ENCODE assay signal across 8 cellular contexts in the genomic region with DNA sequence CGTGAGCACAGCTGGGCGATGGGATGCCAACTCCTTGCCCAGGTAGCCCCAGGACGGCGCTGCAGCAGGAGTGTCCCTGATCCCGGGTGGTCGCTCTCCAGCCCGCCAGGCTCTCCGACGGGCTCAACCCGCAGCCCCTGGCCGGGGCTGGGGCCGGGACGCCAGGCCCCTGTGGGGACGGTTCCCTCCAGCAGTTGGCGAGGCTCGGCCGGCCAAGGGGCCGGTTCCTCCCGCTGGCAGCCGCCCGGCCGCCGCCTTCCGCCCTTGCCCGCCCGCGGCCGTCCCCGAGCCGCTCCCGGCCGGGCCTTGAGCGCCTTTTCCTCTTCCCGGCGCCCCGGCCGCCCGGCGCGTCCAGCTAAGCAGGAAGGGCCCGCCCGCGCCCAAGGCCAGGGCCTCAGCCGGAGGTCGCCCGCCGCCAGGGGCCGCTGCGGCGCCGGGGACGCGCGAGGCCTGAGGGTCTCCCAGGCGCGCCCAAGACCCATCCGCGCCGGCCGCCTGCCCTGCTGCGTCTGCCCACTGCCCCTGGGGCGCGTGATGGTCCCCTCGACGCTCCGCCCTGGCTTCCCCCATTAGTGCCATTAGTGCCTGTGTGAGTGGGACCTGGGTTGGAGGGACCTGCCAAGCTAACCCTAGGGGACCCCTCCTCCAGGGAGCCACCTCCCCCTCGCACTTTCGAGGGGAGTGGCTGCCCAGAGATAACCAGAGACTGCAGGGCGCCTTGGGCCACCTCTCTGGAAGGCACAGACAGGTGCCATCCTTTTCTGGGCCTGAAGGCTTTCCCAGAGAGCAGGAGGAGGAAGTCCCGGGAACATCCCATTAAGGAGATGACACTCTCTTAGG.
DNase-seq lines count a peak whose midpoint lies in the region; ATAC-seq and TF ChIP-seq lines count a peak whose summit lies in the region.

No MANE protein-coding gene starts in this region.

- DNase-seq in right cardiac atrium (peak; percentile 62 to 87 (median 80)), mesenteric fat pad (ENCODE audit: low spot score) (no peak)
- peak; percentile 53 for DNase-seq in stimulated activated CD4-positive, alpha-beta T cell treated with anti-CD3 and anti-CD28 coated beads, Interleukin-15, amount 100 ng/mL, for 24 hours

- H3K27me3 ChIP-seq in HUES6 (ENCODE audit: control insufficient read depth, insufficient read depth, low read length) (peaks cover 63% of the 10 kb centered on the region), right cardiac atrium (ENCODE audit: control insufficient read depth, insufficient read depth) (no peaks in the 10 kb centered on the region)

- H3K27me3 Mint-ChIP-seq in activated naive CD8-positive, alpha-beta T cell = no peaks in the 10 kb centered on the region

- intact Hi-C loops in right cardiac atrium (cut with DNase I) = loop anchor here in 1 of 4 donors (10.0 kb wide), 2 partner anchors 230 to 560 kb away; a partner anchor contains a TSS

- no peak overlapping the region for H3K9ac ChIP-seq in HUES6 (ENCODE audit: low read length)

- WGBS in right cardiac atrium = 7% methylated on average over 70 of the region's 70 CpGs

- no peaks in the 10 kb centered on the region for H3K9me3 Mint-ChIP-seq in activated naive CD8-positive, alpha-beta T cell (ENCODE audit: low read depth)

- no peaks in the 10 kb centered on the region for H3K36me3 Mint-ChIP-seq in activated naive CD8-positive, alpha-beta T cell

- no peak overlapping the region for H3K27ac Mint-ChIP-seq in activated naive CD8-positive, alpha-beta T cell

- peaks cover 35% of the 10 kb centered on the region for H3K4me1 Mint-ChIP-seq in activated naive CD8-positive, alpha-beta T cell (ENCODE audit: low read depth)

- no peaks in the 10 kb centered on the region for H3K36me3 ChIP-seq in HUES6 (ENCODE audit: control insufficient read depth, insufficient read depth, low read length)

- ATAC-seq in right cardiac atrium (peak; percentile 53 to 54), GM19023 (IDR thresholded peaks at IDR 0.05; ENCODE audit: unreplicated experiment) (no peak), HG03280 (IDR thresholded peaks at IDR 0.05; ENCODE audit: unreplicated experiment) (no peak)

- H3K4me1 ChIP-seq in HUES6 (ENCODE audit: control insufficient read depth, insufficient read depth, low read length) (peaks cover 6% of the 10 kb centered on the region), right cardiac atrium (ENCODE audit: control insufficient read depth, insufficient read depth, low read length) (no peaks in the 10 kb centered on the region)

- H3K27ac ChIP-seq in C4-2B (no peak overlapping the region), HUES6 (ENCODE audit: low read depth, low read length) (no peak overlapping the region), right cardiac atrium (ENCODE audit: low read length) (no peak overlapping the region)

- TF ChIP-seq CTCF in C4-2B (conservative IDR thresholded peaks at IDR 0.05) = peak; percentile 84

- H3K9me3 ChIP-seq in HUES6 (ENCODE audit: control insufficient read depth, insufficient read depth, low read depth, low read length) (no peaks in the 10 kb centered on the region), right cardiac atrium (ENCODE audit: control insufficient read depth, low read length) (no peaks in the 10 kb centered on the region)

- peak overlapping the region; percentile 29 for H3K4me3 ChIP-seq in HUES6 (ENCODE audit: low read depth, low read length)
- H3K4me3 ChIP-seq in right cardiac atrium (ENCODE audit: low read length) = peak overlapping the region; percentile 1

- H3K4me3 Mint-ChIP-seq in activated naive CD8-positive, alpha-beta T cell = peak overlapping the region; percentile 74

Comparison
In these comparisons a context has a peak if more than half of its experiments do, and no peak if none do; other contexts are left out.
1. ATAC-seq: peak in right cardiac atrium (2 of 2); none in GM19023 (single experiment) and HG03280 (single experiment).